ENCODE assay signal across 2 cellular contexts in the genomic region with DNA sequence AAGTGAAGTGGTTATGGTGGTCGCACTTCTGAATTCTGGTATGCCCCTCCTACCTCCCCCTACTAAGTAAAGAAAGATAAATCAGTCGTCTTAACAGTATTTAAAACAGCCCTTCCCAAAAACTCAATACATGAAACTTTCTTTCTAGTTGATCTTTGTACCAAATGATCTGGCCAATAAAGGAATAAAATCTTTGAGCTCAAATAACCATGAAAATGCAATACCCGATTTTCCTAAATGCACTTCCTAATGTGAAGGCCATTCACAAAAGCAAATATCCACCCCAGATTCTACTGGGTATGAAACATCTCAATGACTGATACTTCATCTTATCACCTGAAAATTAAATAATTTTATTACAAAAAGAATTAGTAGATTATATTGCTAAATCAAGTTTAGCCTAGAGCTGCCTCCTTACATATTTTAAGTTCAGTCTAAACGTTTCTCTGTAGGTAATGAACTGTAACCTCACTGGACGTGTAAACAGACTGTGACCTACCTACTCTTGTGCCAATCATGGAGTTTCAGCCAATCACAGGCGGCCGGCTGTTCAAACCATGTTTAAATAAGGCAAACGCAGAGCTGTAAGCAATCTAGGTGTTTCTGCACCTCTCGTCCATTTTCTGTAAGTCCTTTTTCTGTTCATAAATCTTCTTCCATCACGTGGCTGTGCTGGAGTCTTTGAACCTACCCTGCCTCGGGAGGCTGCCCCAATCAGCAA.
TF ChIP-seq lines count a peak whose summit lies in the region.

No MANE protein-coding gene starts in this region.

TF ChIP-seq in SK-N-SH, 30 proteins besides CTCF, POLR2A, EP300 and RAD21 (continued from another document):
- TF ChIP-seq, protein P1, sequence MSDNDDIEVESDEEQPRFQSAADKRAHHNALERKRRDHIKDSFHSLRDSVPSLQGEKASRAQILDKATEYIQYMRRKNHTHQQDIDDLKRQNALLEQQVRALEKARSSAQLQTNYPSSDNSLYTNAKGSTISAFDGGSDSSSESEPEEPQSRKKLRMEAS (IDR thresholded peaks at IDR 0.05; ENCODE audit: low read depth): no peak
- no peak for TF ChIP-seq YY1 (IDR thresholded peaks at IDR 0.05; ENCODE audit: low read depth)
- TF ChIP-seq, protein P2, sequence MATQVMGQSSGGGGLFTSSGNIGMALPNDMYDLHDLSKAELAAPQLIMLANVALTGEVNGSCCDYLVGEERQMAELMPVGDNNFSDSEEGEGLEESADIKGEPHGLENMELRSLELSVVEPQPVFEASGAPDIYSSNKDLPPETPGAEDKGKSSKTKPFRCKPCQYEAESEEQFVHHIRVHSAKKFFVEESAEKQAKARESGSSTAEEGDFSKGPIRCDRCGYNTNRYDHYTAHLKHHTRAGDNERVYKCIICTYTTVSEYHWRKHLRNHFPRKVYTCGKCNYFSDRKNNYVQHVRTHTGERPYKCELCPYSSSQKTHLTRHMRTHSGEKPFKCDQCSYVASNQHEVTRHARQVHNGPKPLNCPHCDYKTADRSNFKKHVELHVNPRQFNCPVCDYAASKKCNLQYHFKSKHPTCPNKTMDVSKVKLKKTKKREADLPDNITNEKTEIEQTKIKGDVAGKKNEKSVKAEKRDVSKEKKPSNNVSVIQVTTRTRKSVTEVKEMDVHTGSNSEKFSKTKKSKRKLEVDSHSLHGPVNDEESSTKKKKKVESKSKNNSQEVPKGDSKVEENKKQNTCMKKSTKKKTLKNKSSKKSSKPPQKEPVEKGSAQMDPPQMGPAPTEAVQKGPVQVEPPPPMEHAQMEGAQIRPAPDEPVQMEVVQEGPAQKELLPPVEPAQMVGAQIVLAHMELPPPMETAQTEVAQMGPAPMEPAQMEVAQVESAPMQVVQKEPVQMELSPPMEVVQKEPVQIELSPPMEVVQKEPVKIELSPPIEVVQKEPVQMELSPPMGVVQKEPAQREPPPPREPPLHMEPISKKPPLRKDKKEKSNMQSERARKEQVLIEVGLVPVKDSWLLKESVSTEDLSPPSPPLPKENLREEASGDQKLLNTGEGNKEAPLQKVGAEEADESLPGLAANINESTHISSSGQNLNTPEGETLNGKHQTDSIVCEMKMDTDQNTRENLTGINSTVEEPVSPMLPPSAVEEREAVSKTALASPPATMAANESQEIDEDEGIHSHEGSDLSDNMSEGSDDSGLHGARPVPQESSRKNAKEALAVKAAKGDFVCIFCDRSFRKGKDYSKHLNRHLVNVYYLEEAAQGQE (IDR thresholded peaks at IDR 0.05; ENCODE audit: low read depth, low read length): no peak

TF ChIP-seq in SK-N-SH treated with all-trans-retinoic acid at 6 μM for 48 hours, 23 proteins besides CTCF, POLR2A, EP300 and RAD21 (continued from another document):
- TF ChIP-seq, protein P3, sequence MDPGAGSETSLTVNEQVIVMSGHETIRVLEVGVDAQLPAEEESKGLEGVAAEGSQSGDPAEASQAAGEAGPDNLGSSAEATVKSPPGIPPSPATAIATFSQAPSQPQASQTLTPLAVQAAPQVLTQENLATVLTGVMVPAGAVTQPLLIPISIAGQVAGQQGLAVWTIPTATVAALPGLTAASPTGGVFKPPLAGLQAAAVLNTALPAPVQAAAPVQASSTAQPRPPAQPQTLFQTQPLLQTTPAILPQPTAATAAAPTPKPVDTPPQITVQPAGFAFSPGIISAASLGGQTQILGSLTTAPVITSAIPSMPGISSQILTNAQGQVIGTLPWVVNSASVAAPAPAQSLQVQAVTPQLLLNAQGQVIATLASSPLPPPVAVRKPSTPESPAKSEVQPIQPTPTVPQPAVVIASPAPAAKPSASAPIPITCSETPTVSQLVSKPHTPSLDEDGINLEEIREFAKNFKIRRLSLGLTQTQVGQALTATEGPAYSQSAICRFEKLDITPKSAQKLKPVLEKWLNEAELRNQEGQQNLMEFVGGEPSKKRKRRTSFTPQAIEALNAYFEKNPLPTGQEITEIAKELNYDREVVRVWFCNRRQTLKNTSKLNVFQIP (CRISPR knock-in tag; IDR thresholded peaks at IDR 0.05; ENCODE audit: borderline replicate concordance, low read depth): no peak
- TF ChIP-seq SNAI2 (CRISPR knock-in tag; IDR thresholded peaks at IDR 0.05) (no peak), ZC3H10 (CRISPR knock-in tag; IDR thresholded peaks at IDR 0.05) (no peak), ARNTL (CRISPR knock-in tag; IDR thresholded peaks at IDR 0.05; ENCODE audit: borderline replicate concordance, low read depth) (no peak), TCF4 (CRISPR knock-in tag; IDR thresholded peaks at IDR 0.05; ENCODE audit: borderline replicate concordance) (no peak)
